Comparison of ENCODE assay signal across 2 cellular contexts in the genomic region with DNA sequence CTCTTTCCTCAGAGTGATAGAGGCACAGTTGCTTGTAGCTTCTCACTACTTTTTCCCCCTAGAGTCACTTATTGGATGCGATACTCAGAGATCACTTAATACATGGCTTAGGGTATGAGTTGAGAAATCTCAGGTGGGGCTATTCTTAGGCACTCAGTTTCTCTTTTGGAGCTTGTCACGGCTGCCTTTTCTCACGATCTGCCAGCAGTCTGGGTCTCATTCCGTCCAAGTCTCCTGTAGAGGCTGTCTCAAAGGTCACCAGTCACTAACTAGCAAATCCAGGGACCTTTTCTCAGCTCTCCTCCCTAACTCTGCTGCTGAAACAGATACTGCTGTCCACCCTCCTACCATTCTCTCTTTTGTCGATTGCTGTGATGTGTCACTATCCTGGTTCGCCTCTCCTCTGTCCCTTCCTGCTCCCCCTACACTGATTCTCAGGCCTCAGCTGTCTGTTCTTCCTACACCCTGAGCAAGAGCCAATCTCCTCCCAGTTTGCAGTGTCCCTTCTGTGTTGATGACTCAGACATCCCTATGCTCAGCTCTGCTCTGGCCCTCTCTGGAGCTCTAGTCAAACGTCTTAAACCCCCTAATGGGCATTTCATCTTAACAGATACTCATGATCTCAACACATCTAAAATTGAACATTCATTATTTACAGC.
TF ChIP-seq lines count a peak whose summit lies in the region.

No MANE protein-coding gene starts in this region.

TF ChIP-seq in SK-N-SH treated with all-trans-retinoic acid at 6 μM for 48 hours, 23 proteins besides CTCF, POLR2A, EP300 and RAD21 (continued from another document):
- no peak for TF ChIP-seq ARNTL (CRISPR knock-in tag; IDR thresholded peaks at IDR 0.05; ENCODE audit: borderline replicate concordance, low read depth)
- no peak for TF ChIP-seq ZFP30 (CRISPR knock-in tag; IDR thresholded peaks at IDR 0.05)
- no peak for TF ChIP-seq ZNF8 (CRISPR knock-in tag; IDR thresholded peaks at IDR 0.05)
- TF ChIP-seq TCF4 (CRISPR knock-in tag; IDR thresholded peaks at IDR 0.05; ENCODE audit: borderline replicate concordance), result no peak
- TF ChIP-seq ZC3H10 (CRISPR knock-in tag; IDR thresholded peaks at IDR 0.05), result no peak
- no peak for TF ChIP-seq OSR1 (CRISPR knock-in tag; IDR thresholded peaks at IDR 0.05)
- no peak for TF ChIP-seq ZNF70 (CRISPR knock-in tag; IDR thresholded peaks at IDR 0.05)
- TF ChIP-seq, protein P1, sequence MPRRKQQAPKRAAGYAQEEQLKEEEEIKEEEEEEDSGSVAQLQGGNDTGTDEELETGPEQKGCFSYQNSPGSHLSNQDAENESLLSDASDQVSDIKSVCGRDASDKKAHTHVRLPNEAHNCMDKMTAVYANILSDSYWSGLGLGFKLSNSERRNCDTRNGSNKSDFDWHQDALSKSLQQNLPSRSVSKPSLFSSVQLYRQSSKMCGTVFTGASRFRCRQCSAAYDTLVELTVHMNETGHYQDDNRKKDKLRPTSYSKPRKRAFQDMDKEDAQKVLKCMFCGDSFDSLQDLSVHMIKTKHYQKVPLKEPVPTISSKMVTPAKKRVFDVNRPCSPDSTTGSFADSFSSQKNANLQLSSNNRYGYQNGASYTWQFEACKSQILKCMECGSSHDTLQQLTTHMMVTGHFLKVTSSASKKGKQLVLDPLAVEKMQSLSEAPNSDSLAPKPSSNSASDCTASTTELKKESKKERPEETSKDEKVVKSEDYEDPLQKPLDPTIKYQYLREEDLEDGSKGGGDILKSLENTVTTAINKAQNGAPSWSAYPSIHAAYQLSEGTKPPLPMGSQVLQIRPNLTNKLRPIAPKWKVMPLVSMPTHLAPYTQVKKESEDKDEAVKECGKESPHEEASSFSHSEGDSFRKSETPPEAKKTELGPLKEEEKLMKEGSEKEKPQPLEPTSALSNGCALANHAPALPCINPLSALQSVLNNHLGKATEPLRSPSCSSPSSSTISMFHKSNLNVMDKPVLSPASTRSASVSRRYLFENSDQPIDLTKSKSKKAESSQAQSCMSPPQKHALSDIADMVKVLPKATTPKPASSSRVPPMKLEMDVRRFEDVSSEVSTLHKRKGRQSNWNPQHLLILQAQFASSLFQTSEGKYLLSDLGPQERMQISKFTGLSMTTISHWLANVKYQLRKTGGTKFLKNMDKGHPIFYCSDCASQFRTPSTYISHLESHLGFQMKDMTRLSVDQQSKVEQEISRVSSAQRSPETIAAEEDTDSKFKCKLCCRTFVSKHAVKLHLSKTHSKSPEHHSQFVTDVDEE (CRISPR knock-in tag; IDR thresholded peaks at IDR 0.05), result no peak
- no peak for TF ChIP-seq CSDC2 (CRISPR knock-in tag; IDR thresholded peaks at IDR 0.05)
- TF ChIP-seq RARB (CRISPR knock-in tag; IDR thresholded peaks at IDR 0.05), result no peak
- no peak for TF ChIP-seq PPARA (CRISPR knock-in tag; IDR thresholded peaks at IDR 0.05; ENCODE audit: borderline replicate concordance)
- TF ChIP-seq, protein P2, sequence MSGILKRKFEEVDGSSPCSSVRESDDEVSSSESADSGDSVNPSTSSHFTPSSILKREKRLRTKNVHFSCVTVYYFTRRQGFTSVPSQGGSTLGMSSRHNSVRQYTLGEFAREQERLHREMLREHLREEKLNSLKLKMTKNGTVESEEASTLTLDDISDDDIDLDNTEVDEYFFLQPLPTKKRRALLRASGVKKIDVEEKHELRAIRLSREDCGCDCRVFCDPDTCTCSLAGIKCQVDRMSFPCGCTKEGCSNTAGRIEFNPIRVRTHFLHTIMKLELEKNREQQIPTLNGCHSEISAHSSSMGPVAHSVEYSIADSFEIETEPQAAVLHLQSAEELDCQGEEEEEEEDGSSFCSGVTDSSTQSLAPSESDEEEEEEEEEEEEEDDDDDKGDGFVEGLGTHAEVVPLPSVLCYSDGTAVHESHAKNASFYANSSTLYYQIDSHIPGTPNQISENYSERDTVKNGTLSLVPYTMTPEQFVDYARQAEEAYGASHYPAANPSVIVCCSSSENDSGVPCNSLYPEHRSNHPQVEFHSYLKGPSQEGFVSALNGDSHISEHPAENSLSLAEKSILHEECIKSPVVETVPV (CRISPR knock-in tag; IDR thresholded peaks at IDR 0.05), result no peak

TF ChIP-seq in SK-N-SH, 30 proteins besides CTCF, POLR2A, EP300 and RAD21 (continued from another document):
- TF ChIP-seq, protein P3, sequence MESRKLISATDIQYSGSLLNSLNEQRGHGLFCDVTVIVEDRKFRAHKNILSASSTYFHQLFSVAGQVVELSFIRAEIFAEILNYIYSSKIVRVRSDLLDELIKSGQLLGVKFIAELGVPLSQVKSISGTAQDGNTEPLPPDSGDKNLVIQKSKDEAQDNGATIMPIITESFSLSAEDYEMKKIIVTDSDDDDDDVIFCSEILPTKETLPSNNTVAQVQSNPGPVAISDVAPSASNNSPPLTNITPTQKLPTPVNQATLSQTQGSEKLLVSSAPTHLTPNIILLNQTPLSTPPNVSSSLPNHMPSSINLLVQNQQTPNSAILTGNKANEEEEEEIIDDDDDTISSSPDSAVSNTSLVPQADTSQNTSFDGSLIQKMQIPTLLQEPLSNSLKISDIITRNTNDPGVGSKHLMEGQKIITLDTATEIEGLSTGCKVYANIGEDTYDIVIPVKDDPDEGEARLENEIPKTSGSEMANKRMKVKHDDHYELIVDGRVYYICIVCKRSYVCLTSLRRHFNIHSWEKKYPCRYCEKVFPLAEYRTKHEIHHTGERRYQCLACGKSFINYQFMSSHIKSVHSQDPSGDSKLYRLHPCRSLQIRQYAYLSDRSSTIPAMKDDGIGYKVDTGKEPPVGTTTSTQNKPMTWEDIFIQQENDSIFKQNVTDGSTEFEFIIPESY (IDR thresholded peaks at IDR 0.05; ENCODE audit: borderline replicate concordance, low read depth), result no peak
- TF ChIP-seq TEAD4 (IDR thresholded peaks at IDR 0.05; ENCODE audit: borderline replicate concordance, insufficient read depth) (no peak), FOXJ3 (CRISPR knock-in tag; IDR thresholded peaks at IDR 0.05) (no peak), POLR2AphosphoS5 (IDR thresholded peaks at IDR 0.05; ENCODE audit: low read depth, low read length) (no peak), TCF12 (IDR thresholded peaks at IDR 0.05) (no peak)
- TF ChIP-seq, protein P4, sequence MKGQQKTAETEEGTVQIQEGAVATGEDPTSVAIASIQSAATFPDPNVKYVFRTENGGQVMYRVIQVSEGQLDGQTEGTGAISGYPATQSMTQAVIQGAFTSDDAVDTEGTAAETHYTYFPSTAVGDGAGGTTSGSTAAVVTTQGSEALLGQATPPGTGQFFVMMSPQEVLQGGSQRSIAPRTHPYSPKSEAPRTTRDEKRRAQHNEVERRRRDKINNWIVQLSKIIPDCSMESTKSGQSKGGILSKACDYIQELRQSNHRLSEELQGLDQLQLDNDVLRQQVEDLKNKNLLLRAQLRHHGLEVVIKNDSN (IDR thresholded peaks at IDR 0.05; ENCODE audit: borderline replicate concordance, low read depth), result no peak
- TF ChIP-seq, protein P5, sequence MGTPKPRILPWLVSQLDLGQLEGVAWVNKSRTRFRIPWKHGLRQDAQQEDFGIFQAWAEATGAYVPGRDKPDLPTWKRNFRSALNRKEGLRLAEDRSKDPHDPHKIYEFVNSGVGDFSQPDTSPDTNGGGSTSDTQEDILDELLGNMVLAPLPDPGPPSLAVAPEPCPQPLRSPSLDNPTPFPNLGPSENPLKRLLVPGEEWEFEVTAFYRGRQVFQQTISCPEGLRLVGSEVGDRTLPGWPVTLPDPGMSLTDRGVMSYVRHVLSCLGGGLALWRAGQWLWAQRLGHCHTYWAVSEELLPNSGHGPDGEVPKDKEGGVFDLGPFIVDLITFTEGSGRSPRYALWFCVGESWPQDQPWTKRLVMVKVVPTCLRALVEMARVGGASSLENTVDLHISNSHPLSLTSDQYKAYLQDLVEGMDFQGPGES (IDR thresholded peaks at IDR 0.05; ENCODE audit: low read depth, low read length), result no peak
